In the genomic region with DNA sequence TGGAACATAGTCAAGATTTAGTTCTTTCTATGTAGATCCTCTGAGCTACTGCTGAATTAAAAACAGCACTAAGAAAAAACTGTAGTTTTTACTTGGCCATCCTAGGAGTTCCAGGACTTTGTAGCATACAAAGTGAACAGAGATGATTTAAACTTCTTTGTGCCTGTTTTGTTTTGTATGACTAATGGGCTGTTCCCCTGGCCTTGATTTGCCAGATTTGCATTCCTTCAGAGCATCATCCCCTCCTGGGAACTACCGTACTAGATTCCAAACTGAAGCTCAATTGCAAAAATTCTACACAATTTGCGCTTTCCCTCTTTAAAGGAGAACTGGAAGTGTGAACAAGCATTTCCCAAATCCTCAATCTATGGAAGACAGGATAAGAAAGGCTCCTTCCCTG, we compare ENCODE assay signal across 25 cellular contexts. TPM values are rescaled to one million over a fixed set of nuclear protein-coding genes. Genes with fewer than 3 reads are reported as not detected.
"Had no signal": no experiment of that assay in that cellular context is flagged by ENCODE, and none has a peak within 500 bp of the region (broad histone marks: within the 10 kb centered on the region; RNA-seq: fewer than 3 reads in every experiment).

No MANE protein-coding gene starts in this region.

- H3K4me3 ChIP-seq: ascending aorta, cardiac muscle cell, coronary artery, left lung, prostate gland, testis, upper lobe of right lung had no signal

- H3K4me1 ChIP-seq: ascending aorta, prostate gland, testis, upper lobe of right lung had no signal

- H3K9me3 ChIP-seq: ascending aorta, left lung, prostate gland, testis, upper lobe of right lung had no signal

- H3K4me1 Mint-ChIP-seq: nephron had no signal

- H3K9me3 Mint-ChIP-seq: activated CD8-positive, alpha-beta T cell treated with anti-CD3 and anti-CD28 coated beads for 36 hours; activated naive CD8-positive, alpha-beta T cell treated with anti-CD3 and anti-CD28 coated beads, Interleukin-2, amount 10 ng/mL, durations not matched to agents 7 days and 5 days; nephron had no signal

- H3K36me3 ChIP-seq: ascending aorta, left lung, prostate gland, upper lobe of right lung had no signal

- ATAC-seq: activated CD4-positive, alpha-beta T cell treated with anti-CD3 and anti-CD28 coated beads for 36 hours; activated CD8-positive, alpha-beta T cell treated with anti-CD3 and anti-CD28 coated beads for 36 hours; left lung; sciatic nerve; stimulated activated naive CD8-positive, alpha-beta T cell treated with anti-CD3 and anti-CD28 coated beads, Interleukin-15, Interleukin-2, amounts not matched to agents 100 U/mL and 50 U/mL, for 24 hours; upper lobe of right lung had no signal

- H3K27ac ChIP-seq: ascending aorta, cardiac muscle cell, coronary artery, epithelial cell of prostate, left lung, prostate gland, testis, upper lobe of right lung, VCaP had no signal

- H3K27me3 ChIP-seq: ascending aorta, cardiac muscle cell, left lung, testis, upper lobe of right lung had no signal

- H3K27me3 Mint-ChIP-seq: activated CD4-positive, alpha-beta T cell treated with anti-CD3 and anti-CD28 coated beads for 36 hours; activated CD8-positive, alpha-beta T cell treated with anti-CD3 and anti-CD28 coated beads for 36 hours; activated naive CD8-positive, alpha-beta T cell treated with anti-CD3 and anti-CD28 coated beads, Interleukin-2, amount 10 ng/mL, durations not matched to agents 7 days and 5 days had no signal

- DNase-seq: activated CD4-positive, alpha-beta T cell treated with anti-CD3 and anti-CD28 coated beads for 36 hours; activated CD8-positive, alpha-beta memory T cell treated with anti-CD3 and anti-CD28 coated beads, Interleukin-2, amount 50 U/mL, for 4 hours; activated CD8-positive, alpha-beta T cell treated with anti-CD3 and anti-CD28 coated beads for 36 hours; activated naive CD8-positive, alpha-beta T cell treated with anti-CD3 and anti-CD28 coated beads, Interleukin-2, amount 10 ng/mL, durations not matched to agents 7 days and 5 days; effector memory CD4-positive, alpha-beta T cell; head of caudate nucleus; islet precursor cell; left lung; mesendoderm; occipital lobe; stimulated activated CD4-positive, alpha-beta T cell treated with anti-CD3 and anti-CD28 coated beads, Interleukin-12 subunit alpha, Interleukin-12 subunit beta, amount 100 ng/mL, for 4 hours; stimulated activated CD4-positive, alpha-beta T cell treated with anti-CD3 and anti-CD28 coated beads, Interleukin-4, amount 100 ng/mL, for 1 hour; stimulated activated CD8-positive, alpha-beta memory T cell treated with anti-CD3 and anti-CD28 coated beads, Interleukin-4, amount 100 ng/mL, for 48 hours; stimulated activated naive CD8-positive, alpha-beta T cell treated with anti-CD3 and anti-CD28 coated beads, Interleukin-15, Interleukin-2, amounts not matched to agents 100 U/mL and 50 U/mL, for 24 hours; T-helper 9 cell; testis; upper lobe of right lung had no signal

- H3K4me3 Mint-ChIP-seq: activated CD4-positive, alpha-beta T cell treated with anti-CD3 and anti-CD28 coated beads for 36 hours; activated CD8-positive, alpha-beta T cell treated with anti-CD3 and anti-CD28 coated beads for 36 hours; activated naive CD8-positive, alpha-beta T cell treated with anti-CD3 and anti-CD28 coated beads, Interleukin-2, amount 10 ng/mL, durations not matched to agents 7 days and 5 days; nephron had no signal

- H3K27ac Mint-ChIP-seq: activated CD8-positive, alpha-beta T cell treated with anti-CD3 and anti-CD28 coated beads for 36 hours; activated naive CD8-positive, alpha-beta T cell treated with anti-CD3 and anti-CD28 coated beads, Interleukin-2, amount 10 ng/mL, durations not matched to agents 7 days and 5 days; nephron had no signal

RNA-seq across cellular contexts. Expression of a gene that starts 44.0 kb away (rescaled TPM):
- total RNA-seq: ascending aorta had no signal
